Comparison of ENCODE assay signal across 1 cellular context in the genomic region with DNA sequence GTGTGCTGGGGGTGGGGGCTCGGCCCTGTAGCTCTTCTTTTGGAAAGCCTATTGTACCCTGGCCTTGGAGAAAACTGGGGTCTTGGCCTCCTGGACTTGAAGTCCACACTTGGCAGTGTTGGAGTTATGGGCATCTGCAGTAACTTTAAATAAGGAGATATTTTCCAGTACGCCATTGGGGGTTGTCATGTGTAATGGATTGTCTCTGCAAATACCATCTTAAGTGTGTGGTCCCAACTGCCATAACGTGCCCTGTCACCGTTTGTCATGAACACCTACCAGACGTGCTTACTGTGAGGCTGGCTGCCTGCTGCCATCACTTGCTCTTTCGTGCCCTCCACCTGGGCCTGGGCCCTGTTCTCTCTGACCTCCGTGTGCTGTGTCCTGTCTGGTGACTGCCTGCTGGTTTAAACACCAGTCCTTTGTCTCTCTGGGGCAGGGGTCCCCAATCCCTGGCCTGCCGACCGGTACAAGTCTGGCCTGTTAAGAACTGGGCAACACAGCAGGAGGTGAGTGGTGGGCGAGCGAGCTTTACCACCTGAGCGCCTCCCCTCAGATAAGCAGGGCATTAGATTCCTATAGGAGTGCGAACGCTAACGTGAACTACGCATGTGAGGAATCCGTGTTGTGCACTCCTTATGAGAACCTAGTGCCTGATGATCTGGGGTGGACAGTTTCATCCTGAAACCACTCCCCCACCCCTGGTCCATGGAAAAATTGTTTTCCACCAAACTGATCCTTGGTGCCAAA.
TF ChIP-seq lines count a peak whose summit lies in the region.

No MANE protein-coding gene starts in this region.

TF ChIP-seq in K562, 482 proteins besides CTCF, POLR2A, EP300 and RAD21 (continued from another document and continues in another):
- TF ChIP-seq DACH1 (IDR thresholded peaks at IDR 0.05; ENCODE audit: partially characterized antibody), result no peak
- TF ChIP-seq RBM34 (IDR thresholded peaks at IDR 0.05; ENCODE audit: borderline replicate concordance, insufficient read depth, low read length), result no peak
- peak; percentile 76 for TF ChIP-seq POLR2B (IDR thresholded peaks at IDR 0.05; ENCODE audit: low read depth, partially characterized antibody)
- TF ChIP-seq, protein P1, sequence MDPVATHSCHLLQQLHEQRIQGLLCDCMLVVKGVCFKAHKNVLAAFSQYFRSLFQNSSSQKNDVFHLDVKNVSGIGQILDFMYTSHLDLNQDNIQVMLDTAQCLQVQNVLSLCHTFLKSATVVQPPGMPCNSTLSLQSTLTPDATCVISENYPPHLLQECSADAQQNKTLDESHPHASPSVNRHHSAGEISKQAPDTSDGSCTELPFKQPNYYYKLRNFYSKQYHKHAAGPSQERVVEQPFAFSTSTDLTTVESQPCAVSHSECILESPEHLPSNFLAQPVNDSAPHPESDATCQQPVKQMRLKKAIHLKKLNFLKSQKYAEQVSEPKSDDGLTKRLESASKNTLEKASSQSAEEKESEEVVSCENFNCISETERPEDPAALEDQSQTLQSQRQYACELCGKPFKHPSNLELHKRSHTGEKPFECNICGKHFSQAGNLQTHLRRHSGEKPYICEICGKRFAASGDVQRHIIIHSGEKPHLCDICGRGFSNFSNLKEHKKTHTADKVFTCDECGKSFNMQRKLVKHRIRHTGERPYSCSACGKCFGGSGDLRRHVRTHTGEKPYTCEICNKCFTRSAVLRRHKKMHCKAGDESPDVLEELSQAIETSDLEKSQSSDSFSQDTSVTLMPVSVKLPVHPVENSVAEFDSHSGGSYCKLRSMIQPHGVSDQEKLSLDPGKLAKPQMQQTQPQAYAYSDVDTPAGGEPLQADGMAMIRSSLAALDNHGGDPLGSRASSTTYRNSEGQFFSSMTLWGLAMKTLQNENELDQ (CRISPR knock-in tag; IDR thresholded peaks at IDR 0.05; ENCODE audit: borderline replicate concordance), result no peak
- no peak for TF ChIP-seq ZNF354B (CRISPR knock-in tag; IDR thresholded peaks at IDR 0.05)
- TF ChIP-seq NONO (IDR thresholded peaks at IDR 0.05; ENCODE audit: low read depth in 2 of 2, low read length in 1 of 2), result no peak
- TF ChIP-seq STAT5A (IDR thresholded peaks at IDR 0.05; ENCODE audit: borderline replicate concordance, low read length), result no peak
- no peak for TF ChIP-seq NCOR1 (IDR thresholded peaks at IDR 0.05)
- no peak for TF ChIP-seq SMAD3 (CRISPR knock-in tag; conservative IDR thresholded peaks at IDR 0.05)
- TF ChIP-seq, protein P2, sequence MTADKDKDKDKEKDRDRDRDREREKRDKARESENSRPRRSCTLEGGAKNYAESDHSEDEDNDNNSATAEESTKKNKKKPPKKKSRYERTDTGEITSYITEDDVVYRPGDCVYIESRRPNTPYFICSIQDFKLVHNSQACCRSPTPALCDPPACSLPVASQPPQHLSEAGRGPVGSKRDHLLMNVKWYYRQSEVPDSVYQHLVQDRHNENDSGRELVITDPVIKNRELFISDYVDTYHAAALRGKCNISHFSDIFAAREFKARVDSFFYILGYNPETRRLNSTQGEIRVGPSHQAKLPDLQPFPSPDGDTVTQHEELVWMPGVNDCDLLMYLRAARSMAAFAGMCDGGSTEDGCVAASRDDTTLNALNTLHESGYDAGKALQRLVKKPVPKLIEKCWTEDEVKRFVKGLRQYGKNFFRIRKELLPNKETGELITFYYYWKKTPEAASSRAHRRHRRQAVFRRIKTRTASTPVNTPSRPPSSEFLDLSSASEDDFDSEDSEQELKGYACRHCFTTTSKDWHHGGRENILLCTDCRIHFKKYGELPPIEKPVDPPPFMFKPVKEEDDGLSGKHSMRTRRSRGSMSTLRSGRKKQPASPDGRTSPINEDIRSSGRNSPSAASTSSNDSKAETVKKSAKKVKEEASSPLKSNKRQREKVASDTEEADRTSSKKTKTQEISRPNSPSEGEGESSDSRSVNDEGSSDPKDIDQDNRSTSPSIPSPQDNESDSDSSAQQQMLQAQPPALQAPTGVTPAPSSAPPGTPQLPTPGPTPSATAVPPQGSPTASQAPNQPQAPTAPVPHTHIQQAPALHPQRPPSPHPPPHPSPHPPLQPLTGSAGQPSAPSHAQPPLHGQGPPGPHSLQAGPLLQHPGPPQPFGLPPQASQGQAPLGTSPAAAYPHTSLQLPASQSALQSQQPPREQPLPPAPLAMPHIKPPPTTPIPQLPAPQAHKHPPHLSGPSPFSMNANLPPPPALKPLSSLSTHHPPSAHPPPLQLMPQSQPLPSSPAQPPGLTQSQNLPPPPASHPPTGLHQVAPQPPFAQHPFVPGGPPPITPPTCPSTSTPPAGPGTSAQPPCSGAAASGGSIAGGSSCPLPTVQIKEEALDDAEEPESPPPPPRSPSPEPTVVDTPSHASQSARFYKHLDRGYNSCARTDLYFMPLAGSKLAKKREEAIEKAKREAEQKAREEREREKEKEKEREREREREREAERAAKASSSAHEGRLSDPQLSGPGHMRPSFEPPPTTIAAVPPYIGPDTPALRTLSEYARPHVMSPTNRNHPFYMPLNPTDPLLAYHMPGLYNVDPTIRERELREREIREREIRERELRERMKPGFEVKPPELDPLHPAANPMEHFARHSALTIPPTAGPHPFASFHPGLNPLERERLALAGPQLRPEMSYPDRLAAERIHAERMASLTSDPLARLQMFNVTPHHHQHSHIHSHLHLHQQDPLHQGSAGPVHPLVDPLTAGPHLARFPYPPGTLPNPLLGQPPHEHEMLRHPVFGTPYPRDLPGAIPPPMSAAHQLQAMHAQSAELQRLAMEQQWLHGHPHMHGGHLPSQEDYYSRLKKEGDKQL (CRISPR knock-in tag; IDR thresholded peaks at IDR 0.05; ENCODE audit: borderline replicate concordance), result no peak
- no peak for TF ChIP-seq EP400 (IDR thresholded peaks at IDR 0.05)
- TF ChIP-seq FOXP1 (CRISPR knock-in tag; IDR thresholded peaks at IDR 0.05), result no peak
- TF ChIP-seq C11orf30 (IDR thresholded peaks at IDR 0.05; ENCODE audit: low read depth), result no peak
- TF ChIP-seq POLR2AphosphoS2 (IDR thresholded peaks at IDR 0.05; ENCODE audit: low read length), result peak; percentile 85
- no peak for TF ChIP-seq KDM5B (IDR thresholded peaks at IDR 0.05; ENCODE audit: insufficient replicate concordance, low read depth, low read length)
- 0 out of 2 replicates have a peak, but pooled peaks have one; percentile 79 for TF ChIP-seq RHOXF2B (CRISPR knock-in tag; conservative IDR thresholded peaks at IDR 0.05)
- no peak for TF ChIP-seq ZNF384 (IDR thresholded peaks at IDR 0.05; ENCODE audit: low read depth, low read length)
- TF ChIP-seq TAF9B (IDR thresholded peaks at IDR 0.05; ENCODE audit: partially characterized antibody), result no peak
- TF ChIP-seq TRIM28 (IDR thresholded peaks at IDR 0.05), result no peak
- no peak for TF ChIP-seq MCM2 (IDR thresholded peaks at IDR 0.05; ENCODE audit: low read depth)
- no peak for TF ChIP-seq PTRF (tag; IDR thresholded peaks at IDR 0.05)
- TF ChIP-seq ZNF224 (CRISPR knock-in tag; IDR thresholded peaks at IDR 0.05), result no peak
- no peak for TF ChIP-seq NEUROD1 (IDR thresholded peaks at IDR 0.05; ENCODE audit: borderline replicate concordance, low read depth, low read length, partially characterized antibody)
- no peak for TF ChIP-seq PHF8 (IDR thresholded peaks at IDR 0.05; ENCODE audit: borderline replicate concordance, low read length)
- TF ChIP-seq RCOR1 (IDR thresholded peaks at IDR 0.05; ENCODE audit: borderline replicate concordance in 1 of 2, low read depth in 2 of 2, low read length in 2 of 2), result no peak
- no peak for TF ChIP-seq MCM7 (IDR thresholded peaks at IDR 0.05)
- 0 out of 4 replicates have a peak, but pooled peaks of 1 of the 2 experiments have one; percentile 30 for TF ChIP-seq TEAD1 (CRISPR knock-in tag; IDR thresholded peaks at IDR 0.05)
- 0 out of 2 replicates have a peak, but pooled peaks have one; percentile 60 for TF ChIP-seq DMBX1 (CRISPR knock-in tag; IDR thresholded peaks at IDR 0.05; ENCODE audit: borderline replicate concordance)
- TF ChIP-seq EZH2 (IDR thresholded peaks at IDR 0.05; ENCODE audit: borderline replicate concordance, low read depth, low read length), result no peak
- no peak for TF ChIP-seq HMG20B (CRISPR knock-in tag; IDR thresholded peaks at IDR 0.05)
- TF ChIP-seq MAFF (IDR thresholded peaks at IDR 0.05; ENCODE audit: low read length), result no peak
- no peak for TF ChIP-seq ZNF316 (IDR thresholded peaks at IDR 0.05)
- peak; percentile 33; the same call in 1 of the 2 replicates for TF ChIP-seq ZFP30 (CRISPR knock-in tag; IDR thresholded peaks at IDR 0.05; ENCODE audit: borderline replicate concordance)
- no peak for TF ChIP-seq ZNF561 (CRISPR knock-in tag; conservative IDR thresholded peaks at IDR 0.05)
- TF ChIP-seq SRF (CRISPR knock-in tag; IDR thresholded peaks at IDR 0.05), result no peak
- TF ChIP-seq ZNF3 (CRISPR knock-in tag; IDR thresholded peaks at IDR 0.05), result no peak
- TF ChIP-seq KDM2B (CRISPR knock-in tag; IDR thresholded peaks at IDR 0.05), result no peak
- TF ChIP-seq, protein P3, sequence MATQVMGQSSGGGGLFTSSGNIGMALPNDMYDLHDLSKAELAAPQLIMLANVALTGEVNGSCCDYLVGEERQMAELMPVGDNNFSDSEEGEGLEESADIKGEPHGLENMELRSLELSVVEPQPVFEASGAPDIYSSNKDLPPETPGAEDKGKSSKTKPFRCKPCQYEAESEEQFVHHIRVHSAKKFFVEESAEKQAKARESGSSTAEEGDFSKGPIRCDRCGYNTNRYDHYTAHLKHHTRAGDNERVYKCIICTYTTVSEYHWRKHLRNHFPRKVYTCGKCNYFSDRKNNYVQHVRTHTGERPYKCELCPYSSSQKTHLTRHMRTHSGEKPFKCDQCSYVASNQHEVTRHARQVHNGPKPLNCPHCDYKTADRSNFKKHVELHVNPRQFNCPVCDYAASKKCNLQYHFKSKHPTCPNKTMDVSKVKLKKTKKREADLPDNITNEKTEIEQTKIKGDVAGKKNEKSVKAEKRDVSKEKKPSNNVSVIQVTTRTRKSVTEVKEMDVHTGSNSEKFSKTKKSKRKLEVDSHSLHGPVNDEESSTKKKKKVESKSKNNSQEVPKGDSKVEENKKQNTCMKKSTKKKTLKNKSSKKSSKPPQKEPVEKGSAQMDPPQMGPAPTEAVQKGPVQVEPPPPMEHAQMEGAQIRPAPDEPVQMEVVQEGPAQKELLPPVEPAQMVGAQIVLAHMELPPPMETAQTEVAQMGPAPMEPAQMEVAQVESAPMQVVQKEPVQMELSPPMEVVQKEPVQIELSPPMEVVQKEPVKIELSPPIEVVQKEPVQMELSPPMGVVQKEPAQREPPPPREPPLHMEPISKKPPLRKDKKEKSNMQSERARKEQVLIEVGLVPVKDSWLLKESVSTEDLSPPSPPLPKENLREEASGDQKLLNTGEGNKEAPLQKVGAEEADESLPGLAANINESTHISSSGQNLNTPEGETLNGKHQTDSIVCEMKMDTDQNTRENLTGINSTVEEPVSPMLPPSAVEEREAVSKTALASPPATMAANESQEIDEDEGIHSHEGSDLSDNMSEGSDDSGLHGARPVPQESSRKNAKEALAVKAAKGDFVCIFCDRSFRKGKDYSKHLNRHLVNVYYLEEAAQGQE (CRISPR knock-in tag; IDR thresholded peaks at IDR 0.05; ENCODE audit: low read depth), result no peak
- no peak for TF ChIP-seq FOSL1 (tag; conservative IDR thresholded peaks at IDR 0.05)
- TF ChIP-seq, protein P4, sequence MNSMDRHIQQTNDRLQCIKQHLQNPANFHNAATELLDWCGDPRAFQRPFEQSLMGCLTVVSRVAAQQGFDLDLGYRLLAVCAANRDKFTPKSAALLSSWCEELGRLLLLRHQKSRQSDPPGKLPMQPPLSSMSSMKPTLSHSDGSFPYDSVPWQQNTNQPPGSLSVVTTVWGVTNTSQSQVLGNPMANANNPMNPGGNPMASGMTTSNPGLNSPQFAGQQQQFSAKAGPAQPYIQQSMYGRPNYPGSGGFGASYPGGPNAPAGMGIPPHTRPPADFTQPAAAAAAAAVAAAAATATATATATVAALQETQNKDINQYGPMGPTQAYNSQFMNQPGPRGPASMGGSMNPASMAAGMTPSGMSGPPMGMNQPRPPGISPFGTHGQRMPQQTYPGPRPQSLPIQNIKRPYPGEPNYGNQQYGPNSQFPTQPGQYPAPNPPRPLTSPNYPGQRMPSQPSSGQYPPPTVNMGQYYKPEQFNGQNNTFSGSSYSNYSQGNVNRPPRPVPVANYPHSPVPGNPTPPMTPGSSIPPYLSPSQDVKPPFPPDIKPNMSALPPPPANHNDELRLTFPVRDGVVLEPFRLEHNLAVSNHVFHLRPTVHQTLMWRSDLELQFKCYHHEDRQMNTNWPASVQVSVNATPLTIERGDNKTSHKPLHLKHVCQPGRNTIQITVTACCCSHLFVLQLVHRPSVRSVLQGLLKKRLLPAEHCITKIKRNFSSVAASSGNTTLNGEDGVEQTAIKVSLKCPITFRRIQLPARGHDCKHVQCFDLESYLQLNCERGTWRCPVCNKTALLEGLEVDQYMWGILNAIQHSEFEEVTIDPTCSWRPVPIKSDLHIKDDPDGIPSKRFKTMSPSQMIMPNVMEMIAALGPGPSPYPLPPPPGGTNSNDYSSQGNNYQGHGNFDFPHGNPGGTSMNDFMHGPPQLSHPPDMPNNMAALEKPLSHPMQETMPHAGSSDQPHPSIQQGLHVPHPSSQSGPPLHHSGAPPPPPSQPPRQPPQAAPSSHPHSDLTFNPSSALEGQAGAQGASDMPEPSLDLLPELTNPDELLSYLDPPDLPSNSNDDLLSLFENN (IDR thresholded peaks at IDR 0.05; ENCODE audit: low read depth in 2 of 2, low read length in 2 of 2), result peak in 1 of 2 experiments; percentile 50; a peak in 1 of 4 replicates
- TF ChIP-seq ZNF431 (CRISPR knock-in tag; IDR thresholded peaks at IDR 0.05), result no peak
- no peak for TF ChIP-seq KLF16 (IDR thresholded peaks at IDR 0.05)
- peak; percentile 29; the same call in 1 of the 2 replicates for TF ChIP-seq E2F3 (CRISPR knock-in tag; IDR thresholded peaks at IDR 0.05)
- TF ChIP-seq ZNF75A (CRISPR knock-in tag; IDR thresholded peaks at IDR 0.05), result no peak
- no peak for TF ChIP-seq NR1H2 (CRISPR knock-in tag; IDR thresholded peaks at IDR 0.05)
- no peak for TF ChIP-seq EGR1 (conservative IDR thresholded peaks at IDR 0.05)
- no peak for TF ChIP-seq KHSRP (IDR thresholded peaks at IDR 0.05)
- TF ChIP-seq ARID1B (IDR thresholded peaks at IDR 0.05), result no peak
- TF ChIP-seq EHMT2 (IDR thresholded peaks at IDR 0.05), result no peak
- TF ChIP-seq, protein P5, sequence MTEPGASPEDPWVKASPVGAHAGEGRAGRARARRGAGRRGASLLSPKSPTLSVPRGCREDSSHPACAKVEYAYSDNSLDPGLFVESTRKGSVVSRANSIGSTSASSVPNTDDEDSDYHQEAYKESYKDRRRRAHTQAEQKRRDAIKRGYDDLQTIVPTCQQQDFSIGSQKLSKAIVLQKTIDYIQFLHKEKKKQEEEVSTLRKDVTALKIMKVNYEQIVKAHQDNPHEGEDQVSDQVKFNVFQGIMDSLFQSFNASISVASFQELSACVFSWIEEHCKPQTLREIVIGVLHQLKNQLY (CRISPR knock-in tag; conservative IDR thresholded peaks at IDR 0.05), result no peak; a peak in 1 of 4 replicates
- TF ChIP-seq, protein P6, sequence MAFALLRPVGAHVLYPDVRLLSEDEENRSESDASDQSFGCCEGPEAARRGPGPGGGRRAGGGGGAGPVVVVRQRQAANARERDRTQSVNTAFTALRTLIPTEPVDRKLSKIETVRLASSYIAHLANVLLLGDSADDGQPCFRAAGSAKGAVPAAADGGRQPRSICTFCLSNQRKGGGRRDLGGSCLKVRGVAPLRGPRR (CRISPR knock-in tag; IDR thresholded peaks at IDR 0.05), result no peak
- TF ChIP-seq NBN (IDR thresholded peaks at IDR 0.05; ENCODE audit: low read depth), result no peak
- TF ChIP-seq ZNF668 (CRISPR knock-in tag; IDR thresholded peaks at IDR 0.05), result 0 out of 2 replicates have a peak, but pooled peaks have one; percentile 12
- no peak for TF ChIP-seq TEAD2 (tag; IDR thresholded peaks at IDR 0.05)
